Comparison of ENCODE assay signal across 8 cellular contexts in the genomic region with DNA sequence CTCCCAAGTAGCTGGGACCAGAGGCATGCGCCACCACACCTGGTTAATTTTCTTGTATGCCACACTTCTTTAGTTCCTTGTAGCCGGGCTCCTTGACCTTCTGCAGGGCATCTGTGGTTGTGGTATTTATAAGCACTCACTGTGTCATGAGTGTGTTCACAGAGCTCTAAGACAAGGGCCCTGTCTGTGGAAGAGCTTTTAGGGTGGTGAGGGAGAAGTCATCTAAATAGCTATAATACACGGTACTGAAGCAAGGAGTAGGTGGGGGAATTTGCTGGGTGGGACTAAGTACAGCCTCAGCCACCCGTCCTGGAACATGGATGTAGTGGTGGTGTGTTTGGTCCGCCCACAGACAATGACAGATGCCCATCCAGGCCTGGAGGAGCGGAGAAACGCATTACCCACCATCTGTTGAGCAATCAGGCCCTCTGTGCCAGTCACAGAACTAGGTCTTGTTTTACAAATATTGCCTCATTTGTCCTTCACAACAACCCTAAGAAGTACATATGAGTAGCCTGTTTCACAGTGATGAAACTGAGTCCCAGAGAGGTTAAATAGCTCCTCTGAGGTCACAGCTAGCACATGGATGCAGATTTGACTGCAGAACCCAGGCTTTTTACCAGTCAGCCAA. TPM values are rescaled to one million over a fixed set of nuclear protein-coding genes. Genes with fewer than 3 reads are reported as not detected.
DNase-seq lines count a peak whose midpoint lies in the region; ATAC-seq lines count a peak whose summit lies in the region.
"Had no signal": no experiment of that assay in that cellular context is flagged by ENCODE, and none has a peak within 500 bp of the region (broad histone marks: within the 10 kb centered on the region; RNA-seq: fewer than 3 reads in every experiment).

No MANE protein-coding gene starts in this region.

- peak; percentile 92 for ATAC-seq in stimulated activated memory B cell treated with anti-CD40 and anti-IgM and Interleukin-4, amounts not matched to agents 10 μg/mL and 1 μg/mL and 100 μg/mL, for 72 hours
- no peak for ATAC-seq in HG03439 (IDR thresholded peaks at IDR 0.05; ENCODE audit: unreplicated experiment)
- no peak for ATAC-seq in HG03097 (IDR thresholded peaks at IDR 0.05; ENCODE audit: low FRiP score, unreplicated experiment)

- H3K9me2 ChIP-seq in GM23248 (ENCODE audit: insufficient read depth) = no peaks in the 10 kb centered on the region

- peak overlapping the region; percentile 91 for H3K27ac Mint-ChIP-seq in stimulated activated memory B cell treated with anti-CD40 and anti-IgM and Interleukin-4, amounts not matched to agents 10 μg/mL and 1 μg/mL and 100 μg/mL, for 72 hours

- H3K36me3 ChIP-seq in GM23248 (ENCODE audit: low read depth) = no peaks in the 10 kb centered on the region

- H3K27ac ChIP-seq in GM23248 = peak overlapping the region; percentile 67
- H3K27ac ChIP-seq: KMS-11 had no signal

- in situ Hi-C loops in GM23248 (cut with MboI) = no loop called here

- peaks cover 6% of the 10 kb centered on the region; the same call in 1 of the 2 replicates for H4K20me1 ChIP-seq in GM23248 (ENCODE audit: insufficient read depth)

- H3K27me3 Mint-ChIP-seq in stimulated activated memory B cell treated with anti-CD40 and anti-IgM and Interleukin-4, amounts not matched to agents 10 μg/mL and 1 μg/mL and 100 μg/mL, for 72 hours = no peaks in the 10 kb centered on the region

- DNase-seq in GM23248 (peak; percentile 63), SIG-M5 (lab: John Stamatoyannopoulos, UW) (peak; percentile 51), foreskin melanocyte (peak; percentile 45), dedifferentiated amniotic fluid mesenchymal stem cell (ENCODE audit: extremely low spot score) (no peak)

- peak overlapping the region; percentile 52 for H3K9ac ChIP-seq in GM23248
- H3K9ac ChIP-seq: KMS-11 had no signal

- H2AFZ ChIP-seq in GM23248 = no peak overlapping the region

- no peaks in the 10 kb centered on the region for H3K9me3 Mint-ChIP-seq in stimulated activated memory B cell treated with anti-CD40 and anti-IgM and Interleukin-4, amounts not matched to agents 10 μg/mL and 1 μg/mL and 100 μg/mL, for 72 hours

- H3K27me3 ChIP-seq in GM23248 (replicated peaks; ENCODE audit: insufficient read depth) = no peaks in the 10 kb centered on the region

- peaks cover 3% of the 10 kb centered on the region for H3K36me3 Mint-ChIP-seq in stimulated activated memory B cell treated with anti-CD40 and anti-IgM and Interleukin-4, amounts not matched to agents 10 μg/mL and 1 μg/mL and 100 μg/mL, for 72 hours

- H3K4me2 ChIP-seq in GM23248 (ENCODE audit: unreplicated experiment) = no peak overlapping the region
- H3K4me2 ChIP-seq: KMS-11 had no signal

- peak overlapping the region; percentile 67 for H3K4me3 Mint-ChIP-seq in stimulated activated memory B cell treated with anti-CD40 and anti-IgM and Interleukin-4, amounts not matched to agents 10 μg/mL and 1 μg/mL and 100 μg/mL, for 72 hours

- peaks cover 31% of the 10 kb centered on the region; the same call in 1 of the 2 replicates for H3F3A ChIP-seq in GM23248 (ENCODE audit: insufficient read depth)

- peaks cover 92% of the 10 kb centered on the region for H3K4me1 Mint-ChIP-seq in stimulated activated memory B cell treated with anti-CD40 and anti-IgM and Interleukin-4, amounts not matched to agents 10 μg/mL and 1 μg/mL and 100 μg/mL, for 72 hours

- H3K79me2 ChIP-seq in GM23248 (ENCODE audit: insufficient read depth) = peaks cover 99% of the 10 kb centered on the region

- WGBS in GM23248 (ENCODE audit: low coverage in 1 of 2, low lambda C conversion rate in 2 of 2, missing lambda C conversion rate in 2 of 2), 2 experiments = 52 to 53% methylated on average over 7 of the region's 7 CpGs

- H3K4me1 ChIP-seq in GM23248 (ENCODE audit: insufficient read depth) = peaks cover 42% of the 10 kb centered on the region

- no peak overlapping the region for H3K4me3 ChIP-seq in GM23248

- H3K9me3 ChIP-seq in GM23248 (ENCODE audit: low read depth) = no peaks in the 10 kb centered on the region

RNA-seq across cellular contexts. Expression of a gene that starts 10.1 kb away (rescaled TPM):
- total RNA-seq in GM23248 (2014; rRNA removed; shearing (Covaris generic)) = 41.5 and 60.4 TPM in 2 replicates
- 68.1 and 68.7 TPM in 2 replicates for polyA plus RNA-seq in GM23248 (2016; fragmentation: Nextera tagmentation; extraction: Ambion mirVana)

RNA-seq across cellular contexts. Expression of a gene that starts 10.5 kb away (rescaled TPM):
- 41.9 and 53.4 TPM in 2 replicates for total RNA-seq in GM23248 (2014; rRNA removed; shearing (Covaris generic))
- polyA plus RNA-seq in GM23248 (2016; fragmentation: Nextera tagmentation; extraction: Ambion mirVana) = 13.1 and 13.7 TPM in 2 replicates

RNA-seq across cellular contexts. Expression of a gene that starts 32.4 kb away (rescaled TPM):
- 29.0 and 35.7 TPM in 2 replicates for total RNA-seq in GM23248 (2014; rRNA removed; shearing (Covaris generic))
- 29.6 and 31.1 TPM in 2 replicates for polyA plus RNA-seq in GM23248 (2016; fragmentation: Nextera tagmentation; extraction: Ambion mirVana)
